In genomic region chr11:4103269-4103668, GRCh38 we compare ENCODE assay signal across 31 cellular contexts.
"Had no signal": no experiment of that assay in that cellular context is flagged by ENCODE, and none has a peak within 500 bp of the region (broad histone marks: within the 10 kb centered on the region; RNA-seq: fewer than 3 reads in every experiment).

No MANE protein-coding gene starts in this region.

- H3K4me3 Mint-ChIP-seq: activated B cell treated with CpG ODN at 0.5 μM for 24 hours; activated CD8-positive, alpha-beta T cell treated with anti-CD3 and anti-CD28 coated beads for 36 hours; activated naive CD4-positive, alpha-beta T cell treated with anti-CD3 and anti-CD28 coated beads for 36 hours; activated naive CD8-positive, alpha-beta T cell treated with anti-CD3 and anti-CD28 coated beads, Interleukin-2, amount 10 ng/mL, durations not matched to agents 7 days and 5 days; activated T-cell treated with anti-CD3 and anti-CD28 coated beads, Interleukin-2, amount 50 U/mL, for 4 hours; central memory CD8-positive, alpha-beta T cell; dendritic cell treated with granulocyte-macrophage colony-stimulating factor and Interleukin-4, amounts not matched to agents 40 ng/mL and 50 ng/mL, for 4 days; endodermal cell; T-cell; T-helper 1 cell treated with Interleukin-12 subunit alpha and Interleukin-12 subunit beta and Interleukin-4 antibody, amounts not matched to agents 30 μg/mL and 1 μg/mL, for 36 hours; T-helper 2 cell treated with Interferon-gamma antibody and Interleukin-4, amounts not matched to agents 5 μg/mL and 100 μg/mL, for 36 hours had no signal

- H3K27me3 ChIP-seq: brain microvascular endothelial cell, dorsolateral prefrontal cortex, foreskin keratinocyte, gastrocnemius medialis, heart right ventricle had no signal

- H3K4me1 ChIP-seq: foreskin keratinocyte had no signal

- H3K4me1 Mint-ChIP-seq: activated B cell treated with CpG ODN at 0.5 μM for 24 hours had no signal

- ATAC-seq: activated CD4-positive, CD25-positive, alpha-beta regulatory T cell treated with anti-CD3 and anti-CD28 coated beads, Interleukin-2, amount 50 U/mL, for 24 hours; activated CD8-positive, alpha-beta T cell treated with anti-CD3 and anti-CD28 coated beads for 36 hours; activated naive CD4-positive, alpha-beta T cell treated with anti-CD3 and anti-CD28 coated beads, Interleukin-2, amount 50 U/mL, for 72 hours; activated T-cell treated with anti-CD3 and anti-CD28 coated beads, Interleukin-2, amount 50 U/mL, for 4 hours; esophagus mucosa; foreskin keratinocyte; gastrocnemius medialis; heart right ventricle; T-cell had no signal

- H3K27me3 Mint-ChIP-seq: activated B cell treated with CpG ODN at 0.5 μM for 24 hours; activated CD8-positive, alpha-beta T cell treated with anti-CD3 and anti-CD28 coated beads for 36 hours; activated naive CD8-positive, alpha-beta T cell treated with anti-CD3 and anti-CD28 coated beads, Interleukin-2, amount 10 ng/mL, durations not matched to agents 7 days and 5 days; central memory CD8-positive, alpha-beta T cell; dendritic cell treated with granulocyte-macrophage colony-stimulating factor and Interleukin-4, amounts not matched to agents 40 ng/mL and 50 ng/mL, for 4 days; T-cell had no signal

- H3K27ac ChIP-seq: brain microvascular endothelial cell, coronary artery, dorsolateral prefrontal cortex, foreskin keratinocyte, gastrocnemius medialis, heart right ventricle, WERI-Rb-1 had no signal

- DNase-seq: activated B cell treated with CpG ODN at 0.5 μM for 24 hours; activated CD4-positive, alpha-beta T cell treated with anti-CD3 and anti-CD28 coated beads for 48 hours; activated CD4-positive, alpha-beta T cell treated with anti-CD3 and anti-CD28 coated beads, Interleukin-2, amount 50 U/mL, for 1 hour; activated CD4-positive, alpha-beta T cell treated with anti-CD3 and anti-CD28 coated beads, Interleukin-2, amount 50 U/mL, for 48 hours; activated CD8-positive, alpha-beta memory T cell treated with anti-CD3 and anti-CD28 coated beads for 24 hours; activated CD8-positive, alpha-beta T cell treated with anti-CD3 and anti-CD28 coated beads for 36 hours; activated effector memory CD4-positive, alpha-beta T cell treated with anti-CD3 and anti-CD28 coated beads, Interleukin-2, amount 50 U/mL, for 16 hours; activated naive CD4-positive, alpha-beta T cell treated with anti-CD3 and anti-CD28 coated beads for 36 hours; activated naive CD8-positive, alpha-beta T cell treated with anti-CD3 and anti-CD28 coated beads, Interleukin-2, amount 10 ng/mL, durations not matched to agents 7 days and 5 days; activated T-cell treated with anti-CD3 and anti-CD28 coated beads, Interleukin-2, amount 50 U/mL, for 4 hours; amniotic stem cell; anterior cingulate cortex; brain microvascular endothelial cell; dorsolateral prefrontal cortex; effector memory CD4-positive, alpha-beta T cell; endodermal cell; foreskin keratinocyte; gastrocnemius medialis; heart right ventricle; T-cell; T1000; WERI-Rb-1 had no signal

- H3K27ac Mint-ChIP-seq: activated B cell treated with CpG ODN at 0.5 μM for 24 hours; activated CD8-positive, alpha-beta T cell treated with anti-CD3 and anti-CD28 coated beads for 36 hours; activated naive CD4-positive, alpha-beta T cell treated with anti-CD3 and anti-CD28 coated beads for 36 hours; activated T-helper 2 cell treated with anti-CD3 and anti-CD28 coated beads, Interferon-gamma antibody, Interleukin-2, Interleukin-4, amounts not matched to agents 10 μg/mL and 5 μg/mL and 100 μg/mL, durations not matched to agents 14 hours and 24 hours and 36 hours; dendritic cell treated with granulocyte-macrophage colony-stimulating factor and Interleukin-4, amounts not matched to agents 40 ng/mL and 50 ng/mL, for 4 days; endodermal cell had no signal

- H3K9me3 ChIP-seq: gastrocnemius medialis, heart right ventricle had no signal

- H3K4me3 ChIP-seq: coronary artery, dorsolateral prefrontal cortex, gastrocnemius medialis, heart right ventricle had no signal

- H3K9me3 Mint-ChIP-seq: activated B cell treated with CpG ODN at 0.5 μM for 24 hours; activated CD8-positive, alpha-beta T cell treated with anti-CD3 and anti-CD28 coated beads for 36 hours; activated naive CD4-positive, alpha-beta T cell treated with anti-CD3 and anti-CD28 coated beads for 36 hours; activated naive CD4-positive, alpha-beta T cell treated with anti-CD3 and anti-CD28 coated beads, Interleukin-2, amount 50 U/mL, for 72 hours; activated naive CD8-positive, alpha-beta T cell treated with anti-CD3 and anti-CD28 coated beads, Interleukin-2, amount 10 ng/mL, durations not matched to agents 7 days and 5 days; activated T-cell treated with anti-CD3 and anti-CD28 coated beads, Interleukin-2, amount 50 U/mL, for 4 hours; activated T-helper 2 cell treated with anti-CD3 and anti-CD28 coated beads, Interferon-gamma antibody, Interleukin-2, Interleukin-4, amounts not matched to agents 10 μg/mL and 5 μg/mL and 100 μg/mL, durations not matched to agents 14 hours and 24 hours and 36 hours; central memory CD8-positive, alpha-beta T cell; dendritic cell treated with granulocyte-macrophage colony-stimulating factor and Interleukin-4, amounts not matched to agents 40 ng/mL and 50 ng/mL, for 4 days; endodermal cell; T-cell; T-helper 1 cell treated with Interleukin-12 subunit alpha and Interleukin-12 subunit beta and Interleukin-4 antibody, amounts not matched to agents 30 μg/mL and 1 μg/mL, for 36 hours; T-helper 2 cell treated with Interferon-gamma antibody and Interleukin-4, amounts not matched to agents 5 μg/mL and 100 μg/mL, for 36 hours had no signal
